17 cellular contexts compared by ENCODE assay signal in the genomic region with DNA sequence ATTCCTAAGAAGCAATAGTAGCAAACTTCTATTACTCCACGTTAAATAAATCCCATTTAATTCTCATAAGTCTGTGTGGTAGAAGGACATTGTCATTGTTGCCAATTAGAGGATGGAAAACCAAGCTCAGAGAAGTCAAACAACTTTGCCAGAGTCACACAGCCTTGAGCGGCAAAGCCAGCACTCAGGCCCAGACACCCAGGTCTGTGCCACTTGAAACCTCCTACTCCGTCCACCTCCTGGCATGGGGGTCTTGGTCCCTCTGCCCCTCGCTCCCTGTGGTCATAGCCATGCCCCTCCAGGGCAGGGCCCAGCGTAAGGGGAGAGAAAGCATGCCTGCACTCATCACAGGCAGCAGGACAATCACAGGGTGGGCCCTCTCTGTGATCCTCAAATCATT. TPM values are rescaled to one million over a fixed set of nuclear protein-coding genes. Genes with fewer than 3 reads are reported as not detected.
DNase-seq lines count a peak whose midpoint lies in the region; ATAC-seq, FAIRE-seq and TF ChIP-seq lines count a peak whose summit lies in the region.
"Had no signal": no experiment of that assay in that cellular context is flagged by ENCODE, and none has a peak within 500 bp of the region (broad histone marks: within the 10 kb centered on the region; RNA-seq: fewer than 3 reads in every experiment).

No MANE protein-coding gene starts in this region.

- 54% methylated on average over 5 of the region's 5 CpGs for WGBS in K562 (ENCODE audit: insufficient coverage, low coverage, missing lambda C conversion rate)

- TF ChIP-seq RAD21 in K562 (CRISPR knock-in tag; conservative IDR thresholded peaks at IDR 0.05 in 1 of 2, IDR thresholded peaks at IDR 0.05 in 1 of 2) = no peak

- no peaks in the 10 kb centered on the region; the same call in 2 of the 3 replicates for H3K79me2 ChIP-seq in K562 (ENCODE audit: control insufficient read depth, insufficient read depth, low read length)

- H3K36me3 Mint-ChIP-seq in activated CD8-positive, alpha-beta T cell treated with anti-CD3 and anti-CD28 coated beads, Interleukin-2, amount 10 ng/mL, durations not matched to agents 7 days and 5 days (ENCODE audit: low read depth) = peaks cover 8% of the 10 kb centered on the region
- peaks cover 4% of the 10 kb centered on the region for H3K36me3 Mint-ChIP-seq in activated CD8-positive, alpha-beta T cell treated with anti-CD3 and anti-CD28 coated beads for 36 hours (ENCODE audit: low read depth)
- H3K36me3 Mint-ChIP-seq in stimulated activated naive B cell treated with anti-CD40 and anti-IgM and Interleukin-4, amounts not matched to agents 10 μg/mL and 1 μg/mL and 100 μg/mL, for 72 hours = peaks cover 0 to 3% of the 10 kb centered on the region in 2 donors

- no TSS peak for BruUV-seq in K562 (replicated peaks; lab: Mats Ljungman, UMichigan)

- H3K4me3 Mint-ChIP-seq in activated CD8-positive, alpha-beta T cell treated with anti-CD3 and anti-CD28 coated beads, Interleukin-2, amount 10 ng/mL, durations not matched to agents 7 days and 5 days = no peak overlapping the region
- H3K4me3 Mint-ChIP-seq in activated CD8-positive, alpha-beta T cell treated with anti-CD3 and anti-CD28 coated beads for 36 hours = no peak overlapping the region
- H3K4me3 Mint-ChIP-seq in stimulated activated naive B cell treated with anti-CD40 and anti-IgM and Interleukin-4, amounts not matched to agents 10 μg/mL and 1 μg/mL and 100 μg/mL, for 72 hours = no peak overlapping the region
- H3K4me3 Mint-ChIP-seq: CD4-positive, CD25-positive, alpha-beta regulatory T cell; H9 had no signal

- no peak for TF ChIP-seq EP300 in K562 (IDR thresholded peaks at IDR 0.05; ENCODE audit: low read length)

- H3K9me3 ChIP-seq in K562 (replicated peaks; ENCODE audit: control insufficient read depth, insufficient read depth, low read depth, low read length) (no peaks in the 10 kb centered on the region), lower lobe of right lung (no peaks in the 10 kb centered on the region)

- H3K27me3 Mint-ChIP-seq in activated CD8-positive, alpha-beta T cell treated with anti-CD3 and anti-CD28 coated beads, Interleukin-2, amount 10 ng/mL, durations not matched to agents 7 days and 5 days (ENCODE audit: low read depth) = peaks cover 3% of the 10 kb centered on the region
- no peaks in the 10 kb centered on the region for H3K27me3 Mint-ChIP-seq in activated CD8-positive, alpha-beta T cell treated with anti-CD3 and anti-CD28 coated beads for 36 hours
- H3K27me3 Mint-ChIP-seq in stimulated activated naive B cell treated with anti-CD40 and anti-IgM and Interleukin-4, amounts not matched to agents 10 μg/mL and 1 μg/mL and 100 μg/mL, for 72 hours = peaks cover 11 to 35% of the 10 kb centered on the region in 2 donors

- in situ Hi-C loops in K562 (cut with MboI) = no loop called here

- DNase-seq in activated CD8-positive, alpha-beta T cell treated with anti-CD3 and anti-CD28 coated beads, Interleukin-2, amount 10 ng/mL, durations not matched to agents 7 days and 5 days = no peak
- DNase-seq in activated CD8-positive, alpha-beta T cell treated with anti-CD3 and anti-CD28 coated beads for 36 hours = no peak
- DNase-seq in K562 (ENCODE audit: extremely low read depth in 1 of 4, low spot score in 3 of 4) (no peak), lower lobe of right lung (peak; percentile 6), GM10266 (ENCODE audit: extremely low spot score) (no peak)
- no peak for DNase-seq in stimulated activated naive B cell treated with anti-CD40 and anti-IgM and Interleukin-4, amounts not matched to agents 10 μg/mL and 1 μg/mL and 100 μg/mL, for 72 hours
- DNase-seq: AML-193; CD4-positive, CD25-positive, alpha-beta regulatory T cell; DMS53; GF-D8; GOT3; H9 had no signal

- H3K4me1 ChIP-seq in K562 (replicated peaks in 1 of 2; ENCODE audit: control insufficient read depth in 2 of 2, insufficient read depth in 2 of 2, low read length in 2 of 2) (peaks cover 43 to 45% of the 10 kb centered on the region in 2 experiments; a peak in 4 of 5 replicates), lower lobe of right lung (peaks cover 18% of the 10 kb centered on the region)

- FAIRE-seq in K562 (lab: Jason Lieb, UNC) = no peak

- H3K4me1 Mint-ChIP-seq in activated CD8-positive, alpha-beta T cell treated with anti-CD3 and anti-CD28 coated beads, Interleukin-2, amount 10 ng/mL, durations not matched to agents 7 days and 5 days (ENCODE audit: low read depth) = peaks cover 34% of the 10 kb centered on the region
- H3K4me1 Mint-ChIP-seq in activated CD8-positive, alpha-beta T cell treated with anti-CD3 and anti-CD28 coated beads for 36 hours (ENCODE audit: low read depth) = peaks cover 4% of the 10 kb centered on the region
- H3K4me1 Mint-ChIP-seq in stimulated activated naive B cell treated with anti-CD40 and anti-IgM and Interleukin-4, amounts not matched to agents 10 μg/mL and 1 μg/mL and 100 μg/mL, for 72 hours = peaks cover 4 to 7% of the 10 kb centered on the region in 2 donors

- peak overlapping the region in 1 of 2 experiments; percentile 75; a peak in 1 of 4 replicates for H3K9ac ChIP-seq in K562 (ENCODE audit: insufficient read depth in 1 of 2, low read depth in 2 of 2, low read length in 2 of 2)
- H3K9ac ChIP-seq: BLaER1 treated with 17β-estradiol and CSF1 and Interleukin-3, amounts not matched to agents 10 nM and 100 nM had no signal

- no peak overlapping the region; the same call in 1 of the 2 replicates for H2AFZ ChIP-seq in K562 (ENCODE audit: low read depth, low read length)

- H4K20me1 ChIP-seq in K562 (replicated peaks; ENCODE audit: control insufficient read depth, insufficient read depth, low read length) = no peaks in the 10 kb centered on the region

- TF ChIP-seq POLR2A in K562 (conservative IDR thresholded peaks at IDR 0.05) = no peak

- no peak for ATAC-seq in activated CD8-positive, alpha-beta T cell treated with anti-CD3 and anti-CD28 coated beads, Interleukin-2, amount 10 ng/mL, durations not matched to agents 7 days and 5 days
- no peak for ATAC-seq in activated CD8-positive, alpha-beta T cell treated with anti-CD3 and anti-CD28 coated beads for 36 hours
- ATAC-seq in K562 (no peak), lower lobe of right lung (no peak), GM21723 (IDR thresholded peaks at IDR 0.05; ENCODE audit: unreplicated experiment) (no peak)
- ATAC-seq in stimulated activated naive B cell treated with anti-CD40 and anti-IgM and Interleukin-4, amounts not matched to agents 10 μg/mL and 1 μg/mL and 100 μg/mL, for 72 hours (replicated peaks) = no peak

- H3K27ac ChIP-seq in K562 (ENCODE audit: extremely low read depth, low read depth, low read length) (no peak overlapping the region), lower lobe of right lung (no peak overlapping the region)
- H3K27ac ChIP-seq: 22Rv1; BLaER1 treated with 17β-estradiol and CSF1 and Interleukin-3, amounts not matched to agents 10 nM and 100 nM had no signal

- no peak overlapping the region for H3K4me2 ChIP-seq in K562 (ENCODE audit: insufficient read depth, low read length)

- no peak overlapping the region for H3K4me3 ChIP-seq in K562
- no peak overlapping the region for H3K4me3 ChIP-seq in lower lobe of right lung
- H3K4me3 ChIP-seq: BLaER1 treated with 17β-estradiol and CSF1 and Interleukin-3, amounts not matched to agents 10 nM and 100 nM had no signal

- H3K36me3 ChIP-seq in K562 (ENCODE audit: control insufficient read depth, insufficient read depth, low read length) (no peaks in the 10 kb centered on the region; the same call in 2 of the 3 replicates), lower lobe of right lung (no peaks in the 10 kb centered on the region)
- H3K36me3 ChIP-seq: BLaER1 treated with 17β-estradiol and CSF1 and Interleukin-3, amounts not matched to agents 10 nM and 100 nM had no signal

- intact Hi-C loops in activated CD8-positive, alpha-beta T cell treated with anti-CD3 and anti-CD28 coated beads for 36 hours (cut with micrococcal nuclease) = no loop called here
- intact Hi-C loops in K562 (cut with micrococcal nuclease) = no loop called here
- intact Hi-C loops in lower lobe of right lung (cut with DNase I) = no loop called here

- no peaks in the 10 kb centered on the region for H3K9me1 ChIP-seq in K562 (ENCODE audit: control insufficient read depth, insufficient read depth, low read length)

- H3K27me3 ChIP-seq in K562 (ENCODE audit: control insufficient read depth in 2 of 2, insufficient read depth in 2 of 2, low read length in 2 of 2) = no peaks in the 10 kb centered on the region
- H3K27me3 ChIP-seq in lower lobe of right lung (ENCODE audit: low read depth) = peaks cover 3% of the 10 kb centered on the region

- peak overlapping the region; percentile 24 for H3K27ac Mint-ChIP-seq in activated CD8-positive, alpha-beta T cell treated with anti-CD3 and anti-CD28 coated beads, Interleukin-2, amount 10 ng/mL, durations not matched to agents 7 days and 5 days
- H3K27ac Mint-ChIP-seq in activated CD8-positive, alpha-beta T cell treated with anti-CD3 and anti-CD28 coated beads for 36 hours = no peak overlapping the region
- no peak overlapping the region for H3K27ac Mint-ChIP-seq in stimulated activated naive B cell treated with anti-CD40 and anti-IgM and Interleukin-4, amounts not matched to agents 10 μg/mL and 1 μg/mL and 100 μg/mL, for 72 hours
- H3K27ac Mint-ChIP-seq: CD4-positive, CD25-positive, alpha-beta regulatory T cell; H9 had no signal

- TF ChIP-seq CTCF in activated CD8-positive, alpha-beta T cell treated with anti-CD3 and anti-CD28 coated beads for 36 hours (IDR thresholded peaks at IDR 0.05) = no peak
- TF ChIP-seq CTCF in K562 (IDR thresholded peaks at IDR 0.05 in 2 of 3, conservative IDR thresholded peaks at IDR 0.05 in 1 of 3; ENCODE audit: insufficient read depth in 2 of 3, low read depth in 1 of 3, low read length in 3 of 3) (no peak), lower lobe of right lung (IDR thresholded peaks at IDR 0.05) (no peak), GM10266 (IDR thresholded peaks at IDR 0.05; ENCODE audit: control insufficient read depth, insufficient read depth, low read depth, missing control alignments) (no peak)

- CTCF ChIA-PET in activated CD8-positive, alpha-beta T cell treated with anti-CD3 and anti-CD28 coated beads, Interleukin-2, amount 10 ng/mL, durations not matched to agents 7 days and 5 days (lab: Charles Lee) = interaction anchor here (1.0 to 13.3 kb wide), 5 partner anchors 13 to 165 kb away, joined by 3 to 253 read pairs (median 6); a partner anchor contains a TSS
- CTCF ChIA-PET in activated CD8-positive, alpha-beta T cell treated with anti-CD3 and anti-CD28 coated beads for 36 hours (lab: Charles Lee) = interaction anchor here (0.8 to 2.2 kb wide), 6 partner anchors 9 to 147 kb away, joined by 3 to 18 read pairs (median 4); a partner anchor contains a TSS
- CTCF ChIA-PET in K562 (lab: Yijun Ruan, JAX; ENCODE audit: low intra/inter-chr PET ratio) = no interaction called here

- peaks cover 4% of the 10 kb centered on the region for H3K9me3 Mint-ChIP-seq in activated CD8-positive, alpha-beta T cell treated with anti-CD3 and anti-CD28 coated beads, Interleukin-2, amount 10 ng/mL, durations not matched to agents 7 days and 5 days (ENCODE audit: insufficient read depth)
- H3K9me3 Mint-ChIP-seq in activated CD8-positive, alpha-beta T cell treated with anti-CD3 and anti-CD28 coated beads for 36 hours = peaks cover 5% of the 10 kb centered on the region
- peaks cover 3 to 5% of the 10 kb centered on the region in 2 donors for H3K9me3 Mint-ChIP-seq in stimulated activated naive B cell treated with anti-CD40 and anti-IgM and Interleukin-4, amounts not matched to agents 10 μg/mL and 1 μg/mL and 100 μg/mL, for 72 hours

- POLR2A ChIA-PET in activated CD8-positive, alpha-beta T cell treated with anti-CD3 and anti-CD28 coated beads, Interleukin-2, amount 10 ng/mL, durations not matched to agents 7 days and 5 days (lab: Charles Lee) = interaction anchor here (1.7 kb wide), 1 partner anchor 15 kb away, joined by 4 read pairs; no protein-coding TSS in a partner anchor
- POLR2A ChIA-PET in activated CD8-positive, alpha-beta T cell treated with anti-CD3 and anti-CD28 coated beads for 36 hours (lab: Charles Lee) = no interaction called here
- POLR2A ChIA-PET in K562 (lab: Yijun Ruan, JAX) = interaction anchor here (0.8 to 1.8 kb wide), 6 partner anchors 10 to 310 kb away, joined by 3 to 7 read pairs (median 5); a partner anchor contains a TSS

RNA-seq across cellular contexts. Expression of a gene that starts 38.4 kb away (rescaled TPM):
- total RNA-seq in activated CD8-positive, alpha-beta T cell treated with anti-CD3 and anti-CD28 coated beads, Interleukin-2, amount 10 ng/mL, durations not matched to agents 7 days and 5 days = 1 to 10 TPM in 1 of 2 experiments, under 1 TPM in 1; 0.39 to 1.2 TPM
- total RNA-seq in activated CD8-positive, alpha-beta T cell treated with anti-CD3 and anti-CD28 coated beads for 36 hours = under 1 TPM; 0.72 to 0.77 TPM
- total RNA-seq in K562 (2011; cell fraction: chromatin; rRNA removed; ENCODE audit: low replicate concordance) = 43.9 and 142 TPM in 2 replicates
- total RNA-seq in K562 (2011; cell fraction: nucleolus; rRNA removed) = 242 and 249 TPM in 2 replicates
- total RNA-seq in K562 (2011; cell fraction: nucleoplasm; rRNA removed) = 153 and 176 TPM in 2 replicates
- 68.1 and 118 TPM in 2 replicates for total RNA-seq in K562 (2014; rRNA removed)
- 10.0 and 20.6 TPM in 2 replicates for total RNA-seq in K562 (2014; rRNA removed; fragmentation: Illumina TruSeq; extraction: Trizol)
- total RNA-seq in K562 (2015; rRNA removed; fragmentation: Illumina TruSeq; extraction: Trizol) = 79.9 and 82.6 TPM in 2 replicates
- 152 and 177 TPM in 2 replicates for total RNA-seq in K562 (2021)
- 68.4 and 788 TPM in 2 replicates for polyA plus RNA-seq in K562 (2011; rRNA removed)
- 415 and 947 TPM in 2 replicates for polyA plus RNA-seq in K562 (2011; cell fraction: cytosol; rRNA removed)
- polyA plus RNA-seq in K562 (2011; cell fraction: nucleus; rRNA removed) = 317 and 745 TPM in 2 replicates
- 495 and 1,020 TPM in 2 replicates for polyA plus RNA-seq in K562 (2012)
- polyA plus RNA-seq in K562 (2014; fragmentation: Illumina TruSeq; extraction: Trizol) = 175 and 265 TPM in 2 replicates
- polyA plus RNA-seq in K562 (2014; fragmentation: Nextera tagmentation; extraction: Ambion mirVana) = 10 to 100 TPM; 19.0 to 41.5 TPM
- 139 and 175 TPM in 2 replicates for polyA plus RNA-seq in K562 (2014; rRNA removed)
- 36.1 and 135 TPM in 2 replicates for polyA minus RNA-seq in K562 (2011; rRNA and poly(A)+ RNA removed)
- 62.9 and 369 TPM in 2 replicates for polyA minus RNA-seq in K562 (2011; cell fraction: cytosol; rRNA and poly(A)+ RNA removed)
- 23.2 and 101 TPM in 2 replicates for polyA minus RNA-seq in K562 (2011; cell fraction: nucleus; rRNA and poly(A)+ RNA removed)
- 0.38 TPM for total RNA-seq in lower lobe of right lung
- total RNA-seq: A673; CD4-positive, CD25-positive, alpha-beta regulatory T cell; HT1080 had no signal
